In genomic region chr14:104315169-104315568, GRCh38 we compare ENCODE assay signal across 25 cellular contexts.
"Had no signal": no experiment of that assay in that cellular context is flagged by ENCODE, and none has a peak within 500 bp of the region (broad histone marks: within the 10 kb centered on the region; RNA-seq: fewer than 3 reads in every experiment).

No MANE protein-coding gene starts in this region.

- H3K27me3 Mint-ChIP-seq: activated CD4-positive, alpha-beta memory T cell treated with anti-CD3 and anti-CD28 coated beads, Interleukin-2, amount 10 ng/mL, durations not matched to agents 7 days and 5 days; activated CD4-positive, alpha-beta T cell treated with anti-CD3 and anti-CD28 coated beads, Interleukin-2, amount 10 ng/mL, durations not matched to agents 24 days and 14 days; stimulated activated naive B cell treated with anti-CD40 and anti-IgM and Interleukin-4, amounts not matched to agents 10 μg/mL and 1 μg/mL and 100 μg/mL, for 72 hours had no signal

- H3K27me3 ChIP-seq: adrenal gland, hepatocyte, neutrophil, pancreas, right lobe of liver had no signal

- H3K9me3 ChIP-seq: adrenal gland, neutrophil, pancreas, right lobe of liver, thoracic aorta had no signal

- H3K4me1 ChIP-seq: adrenal gland, left lung, pancreas, right lobe of liver had no signal

- H3K27ac ChIP-seq: adrenal gland, epithelial cell of prostate, hepatocyte, left lung, neutrophil, pancreas, right lobe of liver, thoracic aorta had no signal

- H3K4me3 Mint-ChIP-seq: activated CD4-positive, alpha-beta memory T cell treated with anti-CD3 and anti-CD28 coated beads, Interleukin-2, amount 10 ng/mL, durations not matched to agents 7 days and 5 days; activated CD4-positive, alpha-beta T cell treated with anti-CD3 and anti-CD28 coated beads, Interleukin-2, amount 10 ng/mL, durations not matched to agents 24 days and 14 days; activated T-helper 1 cell treated with anti-CD3 and anti-CD28 coated beads, Interleukin-12 subunit alpha, Interleukin-12 subunit beta, Interleukin-2, Interleukin-4 antibody, amounts not matched to agents 30 ng/mL and 10 ng/mL and 1 ng/mL, durations not matched to agents 14 hours and 24 hours and 36 hours; natural killer cell; stimulated activated naive B cell treated with anti-CD40 and anti-IgM and Interleukin-4, amounts not matched to agents 10 μg/mL and 1 μg/mL and 100 μg/mL, for 72 hours; T-helper 1 cell treated with Interleukin-12 subunit alpha and Interleukin-12 subunit beta and Interleukin-4 antibody, amounts not matched to agents 30 μg/mL and 1 μg/mL, for 36 hours; type B pancreatic cell had no signal

- H3K4me1 Mint-ChIP-seq: activated CD4-positive, alpha-beta memory T cell treated with anti-CD3 and anti-CD28 coated beads, Interleukin-2, amount 10 ng/mL, durations not matched to agents 7 days and 5 days; activated CD4-positive, alpha-beta T cell treated with anti-CD3 and anti-CD28 coated beads, Interleukin-2, amount 10 ng/mL, durations not matched to agents 24 days and 14 days; natural killer cell; stimulated activated naive B cell treated with anti-CD40 and anti-IgM and Interleukin-4, amounts not matched to agents 10 μg/mL and 1 μg/mL and 100 μg/mL, for 72 hours had no signal

- H3K36me3 ChIP-seq: adrenal gland, left lung, neutrophil, pancreas, right lobe of liver, thoracic aorta had no signal

- ATAC-seq: activated naive CD4-positive, alpha-beta T cell treated with anti-CD3 and anti-CD28 coated beads, Interleukin-2, amount 50 U/mL, for 72 hours; left lung; natural killer cell; pancreas; right lobe of liver; stimulated activated naive B cell treated with anti-CD40 and anti-IgM and Interleukin-4, amounts not matched to agents 10 μg/mL and 1 μg/mL and 100 μg/mL, for 72 hours had no signal

- H3K27ac Mint-ChIP-seq: activated CD4-positive, alpha-beta memory T cell treated with anti-CD3 and anti-CD28 coated beads, Interleukin-2, amount 10 ng/mL, durations not matched to agents 7 days and 5 days; activated CD4-positive, alpha-beta T cell treated with anti-CD3 and anti-CD28 coated beads, Interleukin-2, amount 10 ng/mL, durations not matched to agents 24 days and 14 days; activated naive CD4-positive, alpha-beta T cell treated with anti-CD3 and anti-CD28 coated beads, Interleukin-2, amount 50 U/mL, for 72 hours; activated T-helper 1 cell treated with anti-CD3 and anti-CD28 coated beads, Interleukin-12 subunit alpha, Interleukin-12 subunit beta, Interleukin-2, Interleukin-4 antibody, amounts not matched to agents 30 ng/mL and 10 ng/mL and 1 ng/mL, durations not matched to agents 14 hours and 24 hours and 36 hours; natural killer cell; stimulated activated naive B cell treated with anti-CD40 and anti-IgM and Interleukin-4, amounts not matched to agents 10 μg/mL and 1 μg/mL and 100 μg/mL, for 72 hours; T-helper 1 cell treated with Interleukin-12 subunit alpha and Interleukin-12 subunit beta and Interleukin-4 antibody, amounts not matched to agents 30 μg/mL and 1 μg/mL, for 36 hours; type B pancreatic cell had no signal

- H3K4me3 ChIP-seq: adrenal gland, hepatocyte, left lung, pancreas, right lobe of liver, smooth muscle cell, thoracic aorta had no signal

- H3K36me3 Mint-ChIP-seq: activated naive CD4-positive, alpha-beta T cell treated with anti-CD3 and anti-CD28 coated beads, Interleukin-2, amount 50 U/mL, for 72 hours; natural killer cell; stimulated activated naive B cell treated with anti-CD40 and anti-IgM and Interleukin-4, amounts not matched to agents 10 μg/mL and 1 μg/mL and 100 μg/mL, for 72 hours; type B pancreatic cell had no signal

- DNase-seq: activated CD4-positive, alpha-beta memory T cell treated with anti-CD3 and anti-CD28 coated beads, Interleukin-2, amount 10 ng/mL, durations not matched to agents 7 days and 5 days; activated CD4-positive, alpha-beta T cell treated with anti-CD3 and anti-CD28 coated beads, Interleukin-2, amount 10 ng/mL, durations not matched to agents 24 days and 14 days; activated gamma-delta T cell; cerebellar nuclear complex; cortex of kidney; kidney glomerular epithelial cell; mammary epithelial cell; midbrain; natural killer cell; stimulated activated CD4-positive, alpha-beta T cell treated with anti-CD3 and anti-CD28 coated beads, Interleukin-2, amount 100 ng/mL, for 48 hours; stimulated activated CD8-positive, alpha-beta memory T cell treated with anti-CD3 and anti-CD28 coated beads, Interleukin-4, amount 100 ng/mL, for 48 hours; stimulated activated naive B cell treated with anti-CD40 and anti-IgM and Interleukin-4, amounts not matched to agents 10 μg/mL and 1 μg/mL and 100 μg/mL, for 72 hours had no signal

- H3K9me3 Mint-ChIP-seq: activated CD4-positive, alpha-beta memory T cell treated with anti-CD3 and anti-CD28 coated beads, Interleukin-2, amount 10 ng/mL, durations not matched to agents 7 days and 5 days; activated CD4-positive, alpha-beta T cell treated with anti-CD3 and anti-CD28 coated beads, Interleukin-2, amount 10 ng/mL, durations not matched to agents 24 days and 14 days; activated naive CD4-positive, alpha-beta T cell treated with anti-CD3 and anti-CD28 coated beads, Interleukin-2, amount 50 U/mL, for 72 hours; activated T-helper 1 cell treated with anti-CD3 and anti-CD28 coated beads, Interleukin-12 subunit alpha, Interleukin-12 subunit beta, Interleukin-2, Interleukin-4 antibody, amounts not matched to agents 30 ng/mL and 10 ng/mL and 1 ng/mL, durations not matched to agents 14 hours and 24 hours and 36 hours; type B pancreatic cell had no signal
